In genomic region chr7:121547341-121548092, GRCh38 we compare ENCODE assay signal across 8 cellular contexts.
DNase-seq lines count a peak whose midpoint lies in the region; ATAC-seq and TF ChIP-seq lines count a peak whose summit lies in the region.

No MANE protein-coding gene starts in this region.

- ATAC-seq in GM19351 (IDR thresholded peaks at IDR 0.05; ENCODE audit: unreplicated experiment) = peak; percentile 78
- peak; percentile 77 for ATAC-seq in HG03342 (IDR thresholded peaks at IDR 0.05; ENCODE audit: unreplicated experiment)
- peak; percentile 58 for ATAC-seq in stimulated activated naive CD8-positive, alpha-beta T cell treated with anti-CD3 and anti-CD28 coated beads, Interleukin-15, Interleukin-2, amounts not matched to agents 100 U/mL and 50 U/mL, for 24 hours

- TF ChIP-seq CTCF in astrocyte of the spinal cord (IDR thresholded peaks at IDR 0.05; ENCODE audit: low read depth, low read length) = peak; percentile 63

- no peak overlapping the region for H3K4me3 ChIP-seq in astrocyte of the spinal cord (ENCODE audit: low read depth, low read length)

- DNase-seq in DMS 273 treated with DMSO at 0.1 percent for 48 hours (lab: John Stamatoyannopoulos, UW) (peak; percentile 62), NCI-H345 (lab: John Stamatoyannopoulos, UW) (peak; percentile 53), astrocyte of the spinal cord (ENCODE audit: low read depth, low spot score) (peak; percentile 77), iPS-NIHi11 (ENCODE audit: low spot score) (peak; percentile 71)
- DNase-seq in stimulated activated naive CD8-positive, alpha-beta T cell treated with anti-CD3 and anti-CD28 coated beads, Interleukin-15, Interleukin-2, amounts not matched to agents 100 U/mL and 50 U/mL, for 24 hours = no peak
- no peak for DNase-seq in stimulated activated naive CD4-positive, alpha-beta T cell treated with Interleukin-2 at 50 U/mL for 16 hours (lab: John Stamatoyannopoulos, UW)

- in situ Hi-C loops in astrocyte of the spinal cord (cut with HindIII; ENCODE audit: low sequenced_read_pairs) = no loop called here

Comparison
In these comparisons a context has a peak if more than half of its experiments do, and no peak if none do; other contexts are left out.
1. DNase-seq: peak in DMS 273 treated with DMSO at 0.1 percent for 48 hours (single experiment), NCI-H345 (single experiment), astrocyte of the spinal cord (single experiment) and iPS-NIHi11 (single experiment); none in stimulated activated naive CD8-positive, alpha-beta T cell treated with anti-CD3 and anti-CD28 coated beads, Interleukin-15, Interleukin-2, amounts not matched to agents 100 U/mL and 50 U/mL, for 24 hours (single experiment) and stimulated activated naive CD4-positive, alpha-beta T cell treated with Interleukin-2 at 50 U/mL for 16 hours (single experiment).
2. Peak in every context shown above with its lines, with median percentiles within 50 percentile points of each other: ATAC-seq.